ENCODE assay signal across 8 cellular contexts in genomic region chr17:67993153-67993997, GRCh38. TPM values are rescaled to one million over a fixed set of nuclear protein-coding genes. Genes with fewer than 3 reads are reported as not detected.
A peak's percentile ranks its signal among the peaks of the same experiment; 100 is the strongest.
DNase-seq lines count a peak whose midpoint lies in the region; ATAC-seq and TF ChIP-seq lines count a peak whose summit lies in the region.

No MANE protein-coding gene starts in this region.

- peaks cover 26 to 42% (median 35%) of the 10 kb centered on the region in 4 donors for H3K4me1 ChIP-seq in stomach

- DNase-seq in DMS53 (lab: John Stamatoyannopoulos, UW) (peak; percentile 97), HuH-7 (ENCODE audit: low spot score) (peak; percentile 82), RKO (ENCODE audit: low spot score) (peak; percentile 88), fibroblast of the aortic adventitia (ENCODE audit: low read depth) (peak; percentile 74), nephron progenitor cell (peak; percentile 86), stomach (peak; percentile 87)
- peak; percentile 63 for DNase-seq in activated T-helper 9 cell treated with anti-CD3 and anti-CD28 coated beads, Interleukin-2, amount 50 U/mL, for 16 hours (ENCODE audit: low read depth)

- H3K27me3 Mint-ChIP-seq in nephron progenitor cell (ENCODE audit: low read depth, poor library complexity): peaks cover 31% of the 10 kb centered on the region

- peaks cover under 1% of the 10 kb centered on the region for H3K9me3 Mint-ChIP-seq in nephron progenitor cell

- peak overlapping the region; percentile 94 to 98 (median 95) for H3K27ac ChIP-seq in stomach

- TF ChIP-seq POLR2A in stomach (IDR thresholded peaks at IDR 0.05): no peak

- peak overlapping the region; percentile 78 for H3K4me3 ChIP-seq in fibroblast of the aortic adventitia (ENCODE audit: low read depth, low read length)
- peak overlapping the region; percentile 68 to 75 (median 73) for H3K4me3 ChIP-seq in stomach

- WGBS in stomach, 5 donors: 0% methylated on average over 41 to 144 of the region's 144 CpGs

- peaks cover 41% of the 10 kb centered on the region for H3K4me1 Mint-ChIP-seq in nephron progenitor cell

- no peaks in the 10 kb centered on the region for H3K9me3 ChIP-seq in stomach

- intact Hi-C loops in stomach (cut with DNase I; ENCODE audit: low total_unique reads): no loop called here

- peak; percentile 68 for ATAC-seq in GM21515 (IDR thresholded peaks at IDR 0.05; ENCODE audit: unreplicated experiment)

- peak overlapping the region; percentile 98 for H3K4me3 Mint-ChIP-seq in nephron progenitor cell

- peaks cover 0 to 13% (median 0%) of the 10 kb centered on the region in 3 donors for H3K27me3 ChIP-seq in stomach

- H3K27ac Mint-ChIP-seq in nephron progenitor cell: peak overlapping the region; percentile 82

- TF ChIP-seq CTCF in fibroblast of the aortic adventitia (IDR thresholded peaks at IDR 0.05; ENCODE audit: insufficient read depth, low read length) (no peak), nephron progenitor cell (IDR thresholded peaks at IDR 0.05) (no peak), stomach (IDR thresholded peaks at IDR 0.05) (no peak)

- no peak for TF ChIP-seq EP300 in stomach (IDR thresholded peaks at IDR 0.05)

- peaks cover 4% of the 10 kb centered on the region for H3K36me3 Mint-ChIP-seq in nephron progenitor cell (ENCODE audit: low read depth)

- H3K36me3 ChIP-seq in stomach: no peaks in the 10 kb centered on the region

RNA-seq across cellular contexts. Expression of gene C17orf58, which starts 2.9 kb away (rescaled TPM):
- total RNA-seq in fibroblast of the aortic adventitia (ENCODE audit: low replicate concordance) (4.9 and 11.7 TPM in 2 replicates), stomach (10 to 100 TPM in 3 of 5 donors, 1 to 10 TPM in 1, not detected in 1; 4.9 to 32.2 (median 19.5) TPM)
- polyA plus RNA-seq in stomach: 10 to 100 TPM in 1 of 3 donors, 1 to 10 TPM in 2; 9.6 to 23.1 (median 10.0) TPM

RNA-seq across cellular contexts. Expression of gene KPNA2, which starts 42.2 kb away (rescaled TPM):
- total RNA-seq in fibroblast of the aortic adventitia (ENCODE audit: low replicate concordance) (83.9 and 134 TPM in 2 replicates), stomach (10 to 100 TPM in 2 of 5 donors, 1 to 10 TPM in 2, under 1 TPM in 1; 0.58 to 26.3 (median 5.4) TPM)
- polyA plus RNA-seq in stomach: 10 to 100 TPM; 12.1 to 23.7 (median 21.0) TPM

Comparison
In these comparisons a context has a peak if more than half of its experiments do, and no peak if none do; other contexts are left out.
1. Peak in every context shown above with its lines: DNase-seq, ATAC-seq, H3K4me3 ChIP-seq and H3K27ac ChIP-seq.